Comparison of ENCODE assay signal across 2 cellular contexts in genomic region chr7:149430197-149430596, GRCh38.
TF ChIP-seq lines count a peak whose summit lies in the region.

No MANE protein-coding gene starts in this region.

TF ChIP-seq in endothelial cell of umbilical vein, 7 proteins besides CTCF, POLR2A, EP300 and RAD21 (continued from another document):
- TF ChIP-seq GATA2 (IDR thresholded peaks at IDR 0.05; ENCODE audit: insufficient read depth, insufficient read length, low read depth, low read length) (no peak), MAX (IDR thresholded peaks at IDR 0.05; ENCODE audit: insufficient read depth, insufficient read length) (no peak), POLR2AphosphoS5 (IDR thresholded peaks at IDR 0.05; ENCODE audit: insufficient read depth, low read depth, low read length) (no peak), EZH2 (IDR thresholded peaks at IDR 0.05; ENCODE audit: borderline replicate concordance, low read depth, low read length, severe bottlenecking) (no peak), JUN (IDR thresholded peaks at IDR 0.05; ENCODE audit: borderline replicate concordance, insufficient read depth, insufficient read length, low read depth) (no peak), MYC (IDR thresholded peaks at IDR 0.05; ENCODE audit: low read depth, low read length) (no peak)

TF ChIP-seq in SK-N-SH treated with all-trans-retinoic acid at 6 μM for 48 hours, 23 proteins besides CTCF, POLR2A, EP300 and RAD21:
- TF ChIP-seq, protein P1, sequence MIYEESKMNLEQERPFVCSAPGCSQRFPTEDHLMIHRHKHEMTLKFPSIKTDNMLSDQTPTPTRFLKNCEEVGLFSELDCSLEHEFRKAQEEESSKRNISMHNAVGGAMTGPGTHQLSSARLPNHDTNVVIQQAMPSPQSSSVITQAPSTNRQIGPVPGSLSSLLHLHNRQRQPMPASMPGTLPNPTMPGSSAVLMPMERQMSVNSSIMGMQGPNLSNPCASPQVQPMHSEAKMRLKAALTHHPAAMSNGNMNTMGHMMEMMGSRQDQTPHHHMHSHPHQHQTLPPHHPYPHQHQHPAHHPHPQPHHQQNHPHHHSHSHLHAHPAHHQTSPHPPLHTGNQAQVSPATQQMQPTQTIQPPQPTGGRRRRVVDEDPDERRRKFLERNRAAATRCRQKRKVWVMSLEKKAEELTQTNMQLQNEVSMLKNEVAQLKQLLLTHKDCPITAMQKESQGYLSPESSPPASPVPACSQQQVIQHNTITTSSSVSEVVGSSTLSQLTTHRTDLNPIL (CRISPR knock-in tag; IDR thresholded peaks at IDR 0.05; ENCODE audit: low read depth) = no peak
- TF ChIP-seq TSHZ2 (CRISPR knock-in tag; IDR thresholded peaks at IDR 0.05) = no peak
TF ChIP-seq in SK-N-SH treated with all-trans-retinoic acid at 6 μM for 48 hours: peak in this region for 0.
